19 cellular contexts compared by ENCODE assay signal in the genomic region with DNA sequence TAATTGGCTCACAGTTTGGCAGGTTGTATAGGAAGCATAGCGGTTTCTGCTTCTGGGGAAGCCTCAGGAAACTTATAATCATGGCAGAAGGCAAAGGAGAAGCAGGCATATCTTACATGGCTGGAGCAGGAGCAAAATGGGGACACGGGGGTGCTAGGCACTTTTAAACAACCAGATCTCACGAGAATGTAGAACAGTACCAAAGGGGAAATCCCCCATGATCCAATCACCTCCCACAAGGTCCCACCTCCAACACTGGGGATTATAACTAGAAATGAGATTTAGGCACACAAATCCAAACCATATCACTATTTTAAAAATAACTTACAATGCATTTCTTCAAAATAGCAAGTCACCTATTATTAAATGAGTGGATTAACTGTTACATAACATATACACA. TPM values are rescaled to one million over a fixed set of nuclear protein-coding genes. Genes with fewer than 3 reads are reported as not detected.
DNase-seq lines count a peak whose midpoint lies in the region; ATAC-seq, FAIRE-seq and TF ChIP-seq lines count a peak whose summit lies in the region.
"Had no signal": no experiment of that assay in that cellular context is flagged by ENCODE, and none has a peak within 500 bp of the region (broad histone marks: within the 10 kb centered on the region; RNA-seq: fewer than 3 reads in every experiment).

No MANE protein-coding gene starts in this region.

- H2AFZ ChIP-seq in K562 (ENCODE audit: low read depth, low read length) = no peak overlapping the region
- no peak overlapping the region for H2AFZ ChIP-seq in osteoblast (ENCODE audit: low read length)

- no peak overlapping the region for H3K4me3 Mint-ChIP-seq in activated CD4-positive, alpha-beta T cell treated with anti-CD3 and anti-CD28 coated beads for 36 hours
- no peak overlapping the region for H3K4me3 Mint-ChIP-seq in activated T-cell treated with anti-CD3 and anti-CD28 coated beads, Interleukin-2, amount 50 U/mL, for 4 hours
- H3K4me3 Mint-ChIP-seq in CD4-positive, alpha-beta T cell = no peak overlapping the region

- no peak for TF ChIP-seq RAD21 in K562 (CRISPR knock-in tag; conservative IDR thresholded peaks at IDR 0.05 in 1 of 2, IDR thresholded peaks at IDR 0.05 in 1 of 2)

- H4K20me1 ChIP-seq in K562 (replicated peaks; ENCODE audit: control insufficient read depth, insufficient read depth, low read length) (peaks cover 7% of the 10 kb centered on the region; the same call in 1 of the 2 replicates), osteoblast (ENCODE audit: insufficient read depth, low read length) (no peaks in the 10 kb centered on the region)

- H3K4me2 ChIP-seq in K562 (ENCODE audit: insufficient read depth, low read length) (no peak overlapping the region), osteoblast (ENCODE audit: insufficient read depth, low read length) (no peak overlapping the region)
- H3K4me2 ChIP-seq: KMS-11 had no signal

- H3K79me2 ChIP-seq in K562 (ENCODE audit: control insufficient read depth, insufficient read depth, low read length) = peaks cover 93% of the 10 kb centered on the region
- peaks cover 64% of the 10 kb centered on the region for H3K79me2 ChIP-seq in osteoblast (ENCODE audit: insufficient read depth, low read length)

- H3K27ac Mint-ChIP-seq in activated CD4-positive, alpha-beta T cell treated with anti-CD3 and anti-CD28 coated beads for 36 hours = no peak overlapping the region
- peak overlapping the region; percentile 6 for H3K27ac Mint-ChIP-seq in CD4-positive, alpha-beta T cell

- H3K27me3 ChIP-seq in CD4-positive, alpha-beta T cell (ENCODE audit: control insufficient read depth, insufficient read depth, low read length) = no peaks in the 10 kb centered on the region
- H3K27me3 ChIP-seq in K562 (ENCODE audit: control insufficient read depth in 2 of 2, insufficient read depth in 2 of 2, low read length in 2 of 2) (no peaks in the 10 kb centered on the region), osteoblast (ENCODE audit: insufficient read depth, low read length) (no peaks in the 10 kb centered on the region)

- no peak for FAIRE-seq in K562 (lab: Jason Lieb, UNC)
- FAIRE-seq: H1 had no signal

- DNase-seq in activated CD4-positive, alpha-beta T cell treated with anti-CD3 and anti-CD28 coated beads for 36 hours = no peak
- no peak for DNase-seq in activated CD4-positive, alpha-beta T cell treated with anti-CD3 and anti-CD28 coated beads for 4 hours
- DNase-seq in activated T-cell treated with anti-CD3 and anti-CD28 coated beads, Interleukin-2, amount 50 U/mL, for 4 hours = no peak
- DNase-seq in activated T-cell treated with anti-CD3 and anti-CD28 coated beads, Interleukin-2, amount 50 U/mL, for 48 hours = no peak
- no peak for DNase-seq in CD4-positive, alpha-beta T cell
- no peak for DNase-seq in K562 (ENCODE audit: extremely low read depth in 1 of 4, low spot score in 3 of 4)
- DNase-seq in osteoblast (ENCODE audit: insufficient read length, low spot score, missing footprints) = no peak
- DNase-seq: DMS153, HCEC 1CT, IMR-90, NCI-H2029, NCI-H446 treated with DMSO at 0.1 percent for 48 hours, NCI-H526, SHP77 had no signal

- no peaks in the 10 kb centered on the region for H3K4me1 ChIP-seq in K562 (replicated peaks in 1 of 2; ENCODE audit: control insufficient read depth in 2 of 2, insufficient read depth in 2 of 2, low read length in 2 of 2)
- peaks cover 4% of the 10 kb centered on the region for H3K4me1 ChIP-seq in osteoblast (ENCODE audit: insufficient read depth, low read length)

- H3K4me3 ChIP-seq in K562 = no peak overlapping the region
- H3K4me3 ChIP-seq in osteoblast (ENCODE audit: insufficient read depth, low read length) = no peak overlapping the region

- peaks cover 42% of the 10 kb centered on the region for H3K4me1 Mint-ChIP-seq in activated CD4-positive, alpha-beta T cell treated with anti-CD3 and anti-CD28 coated beads for 36 hours
- peaks cover 42% of the 10 kb centered on the region for H3K4me1 Mint-ChIP-seq in activated T-cell treated with anti-CD3 and anti-CD28 coated beads, Interleukin-2, amount 50 U/mL, for 4 hours (ENCODE audit: low read depth)
- H3K4me1 Mint-ChIP-seq in CD4-positive, alpha-beta T cell (ENCODE audit: low read depth) = peaks cover 55% of the 10 kb centered on the region

- H3K9me1 ChIP-seq in K562 (ENCODE audit: control insufficient read depth, insufficient read depth, low read length) = no peaks in the 10 kb centered on the region

- 60% methylated on average over 3 of the region's 3 CpGs for WGBS in K562 (ENCODE audit: insufficient coverage, low coverage, missing lambda C conversion rate)

- POLR2A ChIA-PET in activated CD4-positive, alpha-beta T cell treated with anti-CD3 and anti-CD28 coated beads for 36 hours (lab: Charles Lee) = no interaction called here
- POLR2A ChIA-PET in CD4-positive, alpha-beta T cell (lab: Charles Lee) = no interaction called here
- POLR2A ChIA-PET in K562 (lab: Yijun Ruan, JAX) = interaction anchor here (0.7 kb wide), 1 partner anchor 52 kb away, joined by 3 read pairs; no protein-coding TSS in a partner anchor

- in situ Hi-C loops in K562 (cut with MboI) = no loop called here

- H3K27ac ChIP-seq in CD4-positive, alpha-beta T cell (ENCODE audit: low read depth, low read length) = no peak overlapping the region
- H3K27ac ChIP-seq in K562 (ENCODE audit: extremely low read depth, low read depth, low read length) (no peak overlapping the region), osteoblast (ENCODE audit: low read depth, low read length) (no peak overlapping the region)
- H3K27ac ChIP-seq: KMS-11, RWPE1 had no signal

- H3K36me3 ChIP-seq in K562 (ENCODE audit: control insufficient read depth, insufficient read depth, low read length) = no peaks in the 10 kb centered on the region; the same call in 2 of the 3 replicates
- H3K36me3 ChIP-seq in osteoblast (ENCODE audit: insufficient read depth, low read length) = no peaks in the 10 kb centered on the region

- H3K27me3 Mint-ChIP-seq in activated CD4-positive, alpha-beta T cell treated with anti-CD3 and anti-CD28 coated beads for 36 hours = no peaks in the 10 kb centered on the region
- H3K27me3 Mint-ChIP-seq in activated T-cell treated with anti-CD3 and anti-CD28 coated beads, Interleukin-2, amount 50 U/mL, for 4 hours (ENCODE audit: low read depth) = no peaks in the 10 kb centered on the region
- H3K27me3 Mint-ChIP-seq in CD4-positive, alpha-beta T cell = no peaks in the 10 kb centered on the region

- peaks cover 18% of the 10 kb centered on the region for H3K9me3 Mint-ChIP-seq in activated CD4-positive, alpha-beta T cell treated with anti-CD3 and anti-CD28 coated beads for 36 hours (ENCODE audit: low read depth)
- H3K9me3 Mint-ChIP-seq in activated T-cell treated with anti-CD3 and anti-CD28 coated beads, Interleukin-2, amount 50 U/mL, for 4 hours = peaks cover 19% of the 10 kb centered on the region
- H3K9me3 Mint-ChIP-seq in CD4-positive, alpha-beta T cell = peaks cover 11% of the 10 kb centered on the region

- TF ChIP-seq CTCF in CD4-positive, alpha-beta T cell (IDR thresholded peaks at IDR 0.05) = no peak
- TF ChIP-seq CTCF in K562 (IDR thresholded peaks at IDR 0.05 in 2 of 3, conservative IDR thresholded peaks at IDR 0.05 in 1 of 3; ENCODE audit: insufficient read depth in 2 of 3, low read depth in 1 of 3, low read length in 3 of 3) (no peak), osteoblast (IDR thresholded peaks at IDR 0.05; ENCODE audit: extremely low read depth, low read depth, low read length) (no peak)

- peaks cover 3% of the 10 kb centered on the region for H3K9me3 ChIP-seq in CD4-positive, alpha-beta T cell (ENCODE audit: control insufficient read depth, low read length)
- H3K9me3 ChIP-seq in K562 (replicated peaks; ENCODE audit: control insufficient read depth, insufficient read depth, low read depth, low read length) (no peaks in the 10 kb centered on the region; the same call in 1 of the 2 replicates), osteoblast (ENCODE audit: low read depth, low read length) (no peaks in the 10 kb centered on the region)

- H3K9ac ChIP-seq in K562 (ENCODE audit: insufficient read depth in 1 of 2, low read depth in 2 of 2, low read length in 2 of 2) = no peak overlapping the region
- H3K9ac ChIP-seq: KMS-11 had no signal

- H3K36me3 Mint-ChIP-seq in activated CD4-positive, alpha-beta T cell treated with anti-CD3 and anti-CD28 coated beads for 36 hours (ENCODE audit: low read depth) = peaks cover 31% of the 10 kb centered on the region
- peaks cover 30% of the 10 kb centered on the region for H3K36me3 Mint-ChIP-seq in activated T-cell treated with anti-CD3 and anti-CD28 coated beads, Interleukin-2, amount 50 U/mL, for 4 hours (ENCODE audit: insufficient read depth)
- H3K36me3 Mint-ChIP-seq in CD4-positive, alpha-beta T cell (ENCODE audit: low read depth) = peaks cover 29% of the 10 kb centered on the region

- CTCF ChIA-PET in activated CD4-positive, alpha-beta T cell treated with anti-CD3 and anti-CD28 coated beads for 36 hours (lab: Charles Lee) = interaction anchor here (0.8 to 0.9 kb wide), 2 partner anchors 148 to 290 kb away, joined by 3 read pairs; no protein-coding TSS in a partner anchor
- CTCF ChIA-PET in CD4-positive, alpha-beta T cell (lab: Charles Lee) = no interaction called here
- CTCF ChIA-PET in K562 (lab: Yijun Ruan, JAX; ENCODE audit: low intra/inter-chr PET ratio) = no interaction called here

- TF ChIP-seq POLR2A in K562 (conservative IDR thresholded peaks at IDR 0.05) = no peak

- ATAC-seq in activated CD4-positive, alpha-beta T cell treated with anti-CD3 and anti-CD28 coated beads for 36 hours = peak; percentile 53
- peak; percentile 33 to 39 for ATAC-seq in activated T-cell treated with anti-CD3 and anti-CD28 coated beads, Interleukin-2, amount 50 U/mL, for 4 hours
- no peak for ATAC-seq in CD4-positive, alpha-beta T cell (ENCODE audit: poor library complexity)
- ATAC-seq in K562 = no peak
- ATAC-seq in HG03457 (IDR thresholded peaks at IDR 0.05; ENCODE audit: unreplicated experiment) = no peak
- ATAC-seq: Panc1 had no signal

- intact Hi-C loops in activated CD4-positive, alpha-beta T cell treated with anti-CD3 and anti-CD28 coated beads for 36 hours (cut with DNase I, micrococcal nuclease) = no loop called here
- intact Hi-C loops in CD4-positive, alpha-beta T cell (cut with DNase I, micrococcal nuclease) = no loop called here
- intact Hi-C loops in K562 (cut with micrococcal nuclease) = no loop called here

- BruUV-seq in K562 (replicated peaks; lab: Mats Ljungman, UMichigan) = no TSS peak

- no peak for TF ChIP-seq EP300 in K562 (IDR thresholded peaks at IDR 0.05; ENCODE audit: low read length)

RNA-seq across cellular contexts. Expression of a gene that starts 47.1 kb away (rescaled TPM):
- total RNA-seq in activated CD4-positive, alpha-beta T cell treated with anti-CD3 and anti-CD28 coated beads for 36 hours = 10 to 100 TPM; 27.3 to 28.4 TPM
- 10 to 100 TPM; 30.8 to 37.2 (median 32.2) TPM for total RNA-seq in activated T-cell treated with anti-CD3 and anti-CD28 coated beads, Interleukin-2, amount 50 U/mL, for 4 hours
- 10 to 100 TPM; 36.6 to 43.1 TPM for total RNA-seq in CD4-positive, alpha-beta T cell
- total RNA-seq in K562 (2011; cell fraction: chromatin; rRNA removed; ENCODE audit: low replicate concordance) = 112 and 305 TPM in 2 replicates
- 35.9 and 58.7 TPM in 2 replicates for total RNA-seq in K562 (2011; cell fraction: nucleolus; rRNA removed)
- 85.0 and 104 TPM in 2 replicates for total RNA-seq in K562 (2011; cell fraction: nucleoplasm; rRNA removed)
- total RNA-seq in K562 (2014; rRNA removed) = 33.6 and 38.6 TPM in 2 replicates
- total RNA-seq in K562 (2014; rRNA removed; fragmentation: Illumina TruSeq; extraction: Trizol) = 48.6 and 57.4 TPM in 2 replicates
- 52.9 and 56.4 TPM in 2 replicates for total RNA-seq in K562 (2015; rRNA removed; fragmentation: Illumina TruSeq; extraction: Trizol)
- total RNA-seq in K562 (2021) = 48.6 and 53.0 TPM in 2 replicates
- polyA plus RNA-seq in K562 (2011; rRNA removed) = 66.0 and 71.7 TPM in 2 replicates
- polyA plus RNA-seq in K562 (2011; cell fraction: cytosol; rRNA removed) = 25.2 and 40.6 TPM in 2 replicates
- polyA plus RNA-seq in K562 (2011; cell fraction: nucleus; rRNA removed) = 61.1 and 103 TPM in 2 replicates
- 31.5 and 33.0 TPM in 2 replicates for polyA plus RNA-seq in K562 (2012)
- polyA plus RNA-seq in K562 (2014; fragmentation: Illumina TruSeq; extraction: Trizol) = 36.7 and 42.4 TPM in 2 replicates
- polyA plus RNA-seq in K562 (2014; fragmentation: Nextera tagmentation; extraction: Ambion mirVana) = 10 to 100 TPM; 11.7 to 13.4 TPM
- polyA plus RNA-seq in K562 (2014; rRNA removed) = 25.0 and 29.3 TPM in 2 replicates
- polyA minus RNA-seq in K562 (2011; rRNA and poly(A)+ RNA removed) = 187 and 268 TPM in 2 replicates
- polyA minus RNA-seq in K562 (2011; cell fraction: cytosol; rRNA and poly(A)+ RNA removed) = 44.7 and 62.7 TPM in 2 replicates
- polyA minus RNA-seq in K562 (2011; cell fraction: nucleus; rRNA and poly(A)+ RNA removed) = 57.1 and 160 TPM in 2 replicates
- 215 and 223 TPM in 2 replicates for total RNA-seq in osteoblast

Comparison
In these comparisons a context has a peak if more than half of its experiments do, and no peak if none do; other contexts are left out.
1. ATAC-seq: peak in activated CD4-positive, alpha-beta T cell treated with anti-CD3 and anti-CD28 coated beads for 36 hours (single experiment) and activated T-cell treated with anti-CD3 and anti-CD28 coated beads, Interleukin-2, amount 50 U/mL, for 4 hours (2 of 2); none in CD4-positive, alpha-beta T cell (single experiment), K562 (single experiment) and HG03457 (single experiment).